ENCODE assay signal across 1 cellular context in genomic region chr7:157276091-157276561, GRCh38.
TF ChIP-seq lines count a peak whose summit lies in the region.

No MANE protein-coding gene starts in this region.

TF ChIP-seq in GM23338, 12 proteins besides CTCF, POLR2A, EP300 and RAD21 (continued from another document):
- TF ChIP-seq ETS1 (IDR thresholded peaks at IDR 0.05) (no peak), STAT1 (IDR thresholded peaks at IDR 0.05; ENCODE audit: unreplicated experiment) (no peak), ZNF462 (CRISPR knock-in tag; IDR thresholded peaks at IDR 0.05) (no peak), REST (IDR thresholded peaks at IDR 0.05; ENCODE audit: unreplicated experiment) (no peak), CREB1 (CRISPR knock-in tag; IDR thresholded peaks at IDR 0.05; ENCODE audit: low read depth) (no peak), POLR2AphosphoS5 (IDR thresholded peaks at IDR 0.05; ENCODE audit: low read depth) (no peak), EZH2phosphoT487 (IDR thresholded peaks at IDR 0.05; ENCODE audit: unreplicated experiment) (no peak)
TF ChIP-seq in GM23338: peak in this region for 0.
